In genomic region chr12:57547366-57548315, GRCh38 we compare ENCODE assay signal across 8 cellular contexts. TPM values are rescaled to one million over a fixed set of nuclear protein-coding genes. Genes with fewer than 3 reads are reported as not detected.
DNase-seq lines count a peak whose midpoint lies in the region; ATAC-seq and TF ChIP-seq lines count a peak whose summit lies in the region.

No MANE protein-coding gene starts in this region.

- intact Hi-C loops in body of pancreas (cut with DNase I) = no loop called here

- H3K27me3 ChIP-seq in esophagus (ENCODE audit: control insufficient read depth in 1 of 2, insufficient read depth in 2 of 2, low read length in 2 of 2) (no peaks in the 10 kb centered on the region), body of pancreas (no peaks in the 10 kb centered on the region)

- H3K4me3 ChIP-seq in esophagus (ENCODE audit: low read depth in 1 of 2, low read length in 2 of 2) (peak overlapping the region; percentile 75 to 81), body of pancreas (peak overlapping the region in 1 of 2 donors; percentile 53)

- WGBS in esophagus, 2 donors = 39 to 40% methylated on average over 9 of the region's 9 CpGs
- WGBS in body of pancreas, 2 donors = 35 to 39% methylated on average over 9 of the region's 9 CpGs

- POLR2A ChIA-PET in RWPE1 (lab: Yijun Ruan, JAX; ENCODE audit: low non-redundant PET) = no interaction called here

- DNase-seq in RWPE1 (ENCODE audit: low spot score) (no peak), progenitor cell of endocrine pancreas (ENCODE audit: low spot score, unreplicated experiment) (no peak), middle frontal gyrus (ENCODE audit: extremely low spot score, low spot score) (no peak), body of pancreas (no peak), A172 (ENCODE audit: low spot score) (no peak)

- no peak for TF ChIP-seq CTCF in RWPE1 (conservative IDR thresholded peaks at IDR 0.05; ENCODE audit: low read depth)
- TF ChIP-seq CTCF in progenitor cell of endocrine pancreas (IDR thresholded peaks at IDR 0.05; ENCODE audit: unreplicated experiment) = no peak
- TF ChIP-seq CTCF in body of pancreas (IDR thresholded peaks at IDR 0.05) = peak in 1 of 7 experiments; percentile 4

- peaks cover 53% of the 10 kb centered on the region for H3K27me3 Mint-ChIP-seq in progenitor cell of endocrine pancreas

- H3K9ac ChIP-seq in ES-I3 (ENCODE audit: low read depth, low read length) = 0 out of 2 replicates have a peak overlapping the region, but pooled peaks have one; percentile 91

- no peak overlapping the region for H3K27ac Mint-ChIP-seq in progenitor cell of endocrine pancreas

- H3K36me3 Mint-ChIP-seq in progenitor cell of endocrine pancreas (ENCODE audit: insufficient read depth) = no peaks in the 10 kb centered on the region

- H3K27ac ChIP-seq in RWPE1 (peak overlapping the region; percentile 81; the same call in 1 of the 2 replicates), esophagus (ENCODE audit: low read depth in 2 of 2, low read length in 1 of 2) (no peak overlapping the region), body of pancreas (peak overlapping the region in 1 of 4 donors; percentile 91)

- H3K9me3 ChIP-seq in ES-I3 (ENCODE audit: control insufficient read depth, insufficient read depth, low read length) (no peaks in the 10 kb centered on the region), esophagus (ENCODE audit: control insufficient read depth in 2 of 2, insufficient read depth in 1 of 2, low read depth in 1 of 2, low read length in 1 of 2) (no peaks in the 10 kb centered on the region), body of pancreas (no peaks in the 10 kb centered on the region)

- peaks cover 22% of the 10 kb centered on the region for H3K4me1 ChIP-seq in ES-I3 (ENCODE audit: insufficient read depth, low read length)
- peaks cover 7 to 8% of the 10 kb centered on the region in 2 donors for H3K4me1 ChIP-seq in esophagus (ENCODE audit: control insufficient read depth in 2 of 2, insufficient read depth in 2 of 2, low read length in 1 of 2)
- peaks cover 26% of the 10 kb centered on the region for H3K4me1 ChIP-seq in body of pancreas

- CTCF ChIA-PET in RWPE1 (lab: Yijun Ruan, JAX) = no interaction called here

- H3K9me3 Mint-ChIP-seq in progenitor cell of endocrine pancreas (ENCODE audit: low read depth) = no peaks in the 10 kb centered on the region

- peak overlapping the region; percentile 92 for H3K4me3 Mint-ChIP-seq in progenitor cell of endocrine pancreas (ENCODE audit: low read depth)

- H3K36me3 ChIP-seq in ES-I3 (ENCODE audit: insufficient read depth, low read length) = peaks cover 3% of the 10 kb centered on the region; the same call in 1 of the 2 replicates
- H3K36me3 ChIP-seq in esophagus (ENCODE audit: control insufficient read depth in 2 of 2, insufficient read depth in 2 of 2, low read length in 1 of 2) = no peaks in the 10 kb centered on the region
- no peaks in the 10 kb centered on the region for H3K36me3 ChIP-seq in body of pancreas (replicated peaks in 1 of 2; ENCODE audit: insufficient read depth in 1 of 2, low read depth in 2 of 2)

- ATAC-seq in body of pancreas (no peak), GM18870 (IDR thresholded peaks at IDR 0.05; ENCODE audit: unreplicated experiment) (no peak)

- H3K4me1 Mint-ChIP-seq in progenitor cell of endocrine pancreas (ENCODE audit: low read depth) = peaks cover 18% of the 10 kb centered on the region

- TF ChIP-seq POLR2A in body of pancreas (IDR thresholded peaks at IDR 0.05) = no peak

RNA-seq across cellular contexts. Expression of gene DCTN2, which starts 0.6 kb away (rescaled TPM):
- polyA plus RNA-seq in esophagus = 100 to 1,000 TPM in 1 of 2 donors, 10 to 100 TPM in 1; 77.4 to 159 TPM
- total RNA-seq in progenitor cell of endocrine pancreas = 144 and 153 TPM in 2 replicates
- 10 to 100 TPM; 80.1 to 89.2 TPM for total RNA-seq in body of pancreas
- 133 and 149 TPM in 2 replicates for total RNA-seq in A172 (2014; rRNA removed; shearing (Covaris generic))

RNA-seq across cellular contexts. Expression of gene KIF5A, which starts 2.2 kb away (rescaled TPM):
- under 1 TPM; 0.12 to 0.24 TPM for polyA plus RNA-seq in esophagus
- total RNA-seq in progenitor cell of endocrine pancreas (2.5 and 2.8 TPM in 2 replicates), body of pancreas (1 to 10 TPM in 1 of 2 donors, under 1 TPM in 1; 0.33 to 1.3 TPM)
- total RNA-seq in A172 (2014; rRNA removed; shearing (Covaris generic)) = 0.36 and 0.67 TPM in 2 replicates

RNA-seq across cellular contexts. Expression of gene MBD6, which starts 25.0 kb away (rescaled TPM):
- 10 to 100 TPM; 14.7 to 35.0 TPM for polyA plus RNA-seq in esophagus
- total RNA-seq in progenitor cell of endocrine pancreas = 158 and 159 TPM in 2 replicates
- total RNA-seq in body of pancreas = 10 to 100 TPM; 22.7 to 30.6 TPM
- 2.3 and 11.8 TPM in 2 replicates for total RNA-seq in A172 (2014; rRNA removed; shearing (Covaris generic))

RNA-seq across cellular contexts. Expression of gene DDIT3, which starts 27.3 kb away (rescaled TPM):
- 10 to 100 TPM; 19.8 to 30.7 TPM for polyA plus RNA-seq in esophagus
- total RNA-seq in progenitor cell of endocrine pancreas = 15.7 and 18.5 TPM in 2 replicates
- 10 to 100 TPM in 1 of 2 donors, 1 to 10 TPM in 1; 7.3 to 12.7 TPM for total RNA-seq in body of pancreas
- total RNA-seq in A172 (2014; rRNA removed; shearing (Covaris generic)) = 45.3 and 46.9 TPM in 2 replicates

RNA-seq across cellular contexts. Expression of gene PIP4K2C, which starts 43.4 kb away (rescaled TPM):
- 10 to 100 TPM in 1 of 2 donors, 1 to 10 TPM in 1; 9.4 to 20.3 TPM for polyA plus RNA-seq in esophagus
- total RNA-seq in progenitor cell of endocrine pancreas = 38.4 and 39.0 TPM in 2 replicates
- 10 to 100 TPM; 12.2 to 48.0 TPM for total RNA-seq in body of pancreas
- 42.5 and 54.0 TPM in 2 replicates for total RNA-seq in A172 (2014; rRNA removed; shearing (Covaris generic))
